Comparison of ENCODE assay signal across 11 cellular contexts in the genomic region with DNA sequence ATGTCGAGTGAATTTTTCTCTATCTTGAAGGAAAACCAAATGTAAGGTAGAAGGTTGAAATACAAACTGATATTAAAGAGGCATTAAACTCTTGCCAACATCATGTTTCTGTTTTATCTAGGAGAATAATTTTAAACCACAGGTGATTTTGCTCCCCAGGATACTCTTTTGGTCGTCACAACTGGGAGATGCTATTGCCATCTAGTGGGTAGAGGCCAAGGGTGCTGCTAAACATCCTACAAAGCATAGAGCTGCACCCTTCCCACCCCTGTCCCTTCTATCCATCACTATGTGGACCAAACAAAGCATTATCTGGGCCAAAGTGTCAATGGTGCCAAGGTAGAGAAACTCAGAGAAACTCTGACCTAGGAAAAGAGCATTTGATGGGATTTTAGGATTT.
DNase-seq lines count a peak whose midpoint lies in the region; ATAC-seq and TF ChIP-seq lines count a peak whose summit lies in the region.
"Had no signal": no experiment of that assay in that cellular context is flagged by ENCODE, and none has a peak within 500 bp of the region (broad histone marks: within the 10 kb centered on the region; RNA-seq: fewer than 3 reads in every experiment).

No MANE protein-coding gene starts in this region.

- H3K27ac Mint-ChIP-seq in osteocyte (ENCODE audit: unreplicated experiment), result no peak overlapping the region

- H3K27me3 Mint-ChIP-seq in osteocyte (ENCODE audit: unreplicated experiment), result no peaks in the 10 kb centered on the region

- TF ChIP-seq CTCF in choroid plexus epithelial cell (conservative IDR thresholded peaks at IDR 0.05; ENCODE audit: low read depth, low read length), result peak; percentile 66
- peak; percentile 46 for TF ChIP-seq CTCF in osteocyte (IDR thresholded peaks at IDR 0.05)
- TF ChIP-seq CTCF in gastrocnemius medialis (IDR thresholded peaks at IDR 0.05 in 4 of 5, conservative IDR thresholded peaks at IDR 0.05 in 1 of 5), result no peak

- DNase-seq in DMS53 (lab: John Stamatoyannopoulos, UW) (peak; percentile 57), DMS53 treated with DMSO at 0.1 percent for 48 hours (lab: John Stamatoyannopoulos, UW; ENCODE audit: unreplicated experiment) (no peak), Karpas-422 (peak; percentile 42), choroid plexus epithelial cell (ENCODE audit: low read depth) (peak; percentile 44), osteocyte (ENCODE audit: extremely low spot score, unreplicated experiment) (no peak), gastrocnemius medialis (no peak), NCI-H1694 (lab: John Stamatoyannopoulos, UW) (no peak), HPDE6-E6E7 (ENCODE audit: extremely low spot score) (no peak)
- DNase-seq: activated CD4-positive, alpha-beta T cell treated with anti-CD3 and anti-CD28 coated beads, Interleukin-2, amount 50 U/mL, for 48 hours; effector memory CD4-positive, alpha-beta T cell; MV-4-11 had no signal

- no peaks in the 10 kb centered on the region for H3K36me3 Mint-ChIP-seq in osteocyte (ENCODE audit: unreplicated experiment)

- H3K9me2 ChIP-seq in Karpas-422 (replicated peaks; ENCODE audit: insufficient read depth, low read length), result no peaks in the 10 kb centered on the region

- H3K4me3 Mint-ChIP-seq in osteocyte (ENCODE audit: unreplicated experiment), result no peak overlapping the region

- H4K20me1 ChIP-seq in Karpas-422 (ENCODE audit: insufficient read depth, low read depth, low read length), result no peaks in the 10 kb centered on the region

- in situ Hi-C loops in gastrocnemius medialis (cut with MboI; ENCODE audit: low sequenced_read_pairs in 4 of 4), result no loop called here

- H3K4me1 ChIP-seq in Karpas-422 (ENCODE audit: low read length), result no peaks in the 10 kb centered on the region
- no peaks in the 10 kb centered on the region for H3K4me1 ChIP-seq in gastrocnemius medialis

- no peak overlapping the region for H3K4me2 ChIP-seq in Karpas-422 (ENCODE audit: low read depth, low read length, poor library complexity, severe bottlenecking)

- intact Hi-C loops in gastrocnemius medialis (cut with DNase I; ENCODE audit: low total_unique reads), result no loop called here

- peaks cover 4% of the 10 kb centered on the region for H3K9me3 Mint-ChIP-seq in osteocyte (ENCODE audit: unreplicated experiment)

- H2AFZ ChIP-seq in Karpas-422 (ENCODE audit: low read length), result no peak overlapping the region

- H3K36me3 ChIP-seq in Karpas-422 (ENCODE audit: insufficient read depth, low read length) (no peaks in the 10 kb centered on the region), gastrocnemius medialis (no peaks in the 10 kb centered on the region)

- ATAC-seq in gastrocnemius medialis, result no peak

- H3K4me3 ChIP-seq in Karpas-422 (ENCODE audit: low read length) (no peak overlapping the region), choroid plexus epithelial cell (ENCODE audit: low read depth, low read length) (no peak overlapping the region), gastrocnemius medialis (no peak overlapping the region)

- H3K79me2 ChIP-seq in Karpas-422 (ENCODE audit: low read length), result no peaks in the 10 kb centered on the region

- H3K27me3 ChIP-seq in Karpas-422 (ENCODE audit: low read length) (no peaks in the 10 kb centered on the region), gastrocnemius medialis (no peaks in the 10 kb centered on the region)

- TF ChIP-seq POLR2A in gastrocnemius medialis (IDR thresholded peaks at IDR 0.05), result no peak

- H3K9me3 ChIP-seq in Karpas-422 (ENCODE audit: low read length) (peaks cover 16% of the 10 kb centered on the region; the same call in 1 of the 2 replicates), gastrocnemius medialis (no peaks in the 10 kb centered on the region)

- no peak overlapping the region for H3K9ac ChIP-seq in Karpas-422 (ENCODE audit: low read length)

- H3K4me1 Mint-ChIP-seq in osteocyte (ENCODE audit: unreplicated experiment), result no peaks in the 10 kb centered on the region

- H3K27ac ChIP-seq in Karpas-422 (ENCODE audit: low read length), result no peak overlapping the region
- H3K27ac ChIP-seq in gastrocnemius medialis, result no peak overlapping the region

Comparison
In these comparisons a context has a peak if more than half of its experiments do, and no peak if none do; other contexts are left out.
1. DNase-seq: peak in DMS53 (single experiment), Karpas-422 (single experiment) and choroid plexus epithelial cell (single experiment); none in DMS53 treated with DMSO at 0.1 percent for 48 hours (single experiment), osteocyte (single experiment), gastrocnemius medialis (0 of 2), NCI-H1694 (single experiment) and HPDE6-E6E7 (single experiment).
2. CTCF ChIP-seq: peak in choroid plexus epithelial cell (single experiment) and osteocyte (single experiment); none in gastrocnemius medialis (0 of 5).